Comparison of ENCODE assay signal across 9 cellular contexts in genomic region chr14:76395161-76395560, GRCh38. TPM values are rescaled to one million over a fixed set of nuclear protein-coding genes. Genes with fewer than 3 reads are reported as not detected.
"Had no signal": no experiment of that assay in that cellular context is flagged by ENCODE, and none has a peak within 500 bp of the region (broad histone marks: within the 10 kb centered on the region; RNA-seq: fewer than 3 reads in every experiment).

No MANE protein-coding gene starts in this region.

- H3K4me3 ChIP-seq: GM12878 had no signal

- ATAC-seq: GM12878 had no signal

- DNase-seq: GDM1, GF-D8 had no signal

- FAIRE-seq: G401.6, GM12878, GM12891, GM12892, GM18507, GM19239 had no signal

RNA-seq across cellular contexts. Expression of gene ESRRB, which starts 19.2 kb away (rescaled TPM):
- total RNA-seq: G401 had no signal
